Comparison of ENCODE assay signal across 25 cellular contexts in the genomic region with DNA sequence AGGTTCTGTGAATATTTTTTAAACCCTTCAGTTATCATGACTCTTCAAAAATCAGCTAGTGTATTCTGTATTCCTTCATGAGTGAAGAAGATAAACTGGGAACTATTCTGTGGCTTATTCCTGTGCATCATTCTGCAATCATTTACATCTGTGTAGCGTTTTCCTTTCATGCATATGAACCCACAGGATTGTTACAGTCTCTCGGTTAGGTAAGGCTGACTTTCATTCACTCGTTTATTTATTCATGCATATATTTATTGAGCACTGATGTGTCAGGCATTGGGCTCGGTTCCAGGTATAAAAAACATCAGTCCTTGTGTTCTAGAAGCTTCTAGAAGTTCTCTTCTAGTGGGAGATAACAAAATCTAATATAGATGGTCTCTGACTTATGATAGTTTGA.
"Had no signal": no experiment of that assay in that cellular context is flagged by ENCODE, and none has a peak within 500 bp of the region (broad histone marks: within the 10 kb centered on the region; RNA-seq: fewer than 3 reads in every experiment).

No MANE protein-coding gene starts in this region.

- H3K36me3 Mint-ChIP-seq: activated CD4-positive, alpha-beta memory T cell treated with anti-CD3 and anti-CD28 coated beads for 36 hours; activated naive CD8-positive, alpha-beta T cell had no signal

- H3K4me1 Mint-ChIP-seq: activated CD4-positive, alpha-beta T cell treated with anti-CD3 and anti-CD28 coated beads for 36 hours; activated CD4-positive, alpha-beta T cell treated with anti-CD3 and anti-CD28 coated beads, Interleukin-2, amount 10 ng/mL, durations not matched to agents 24 days and 14 days; activated T-helper 17 cell treated with anti-CD3 and anti-CD28 coated beads, Interleukin-2, amount 50 U/mL, for 72 hours had no signal

- H3K27ac Mint-ChIP-seq: activated CD4-positive, alpha-beta memory T cell treated with anti-CD3 and anti-CD28 coated beads for 36 hours; activated CD4-positive, alpha-beta T cell treated with anti-CD3 and anti-CD28 coated beads for 36 hours; activated CD4-positive, alpha-beta T cell treated with anti-CD3 and anti-CD28 coated beads, Interleukin-2, amount 10 ng/mL, durations not matched to agents 24 days and 14 days; activated CD8-positive, alpha-beta T cell treated with anti-CD3 and anti-CD28 coated beads, Interleukin-2, amount 10 ng/mL, durations not matched to agents 7 days and 5 days; activated naive CD8-positive, alpha-beta T cell; activated T-helper 17 cell treated with anti-CD3 and anti-CD28 coated beads, Interleukin-2, amount 50 U/mL, for 72 hours; effector memory CD8-positive, alpha-beta T cell had no signal

- H3K4me3 Mint-ChIP-seq: activated CD4-positive, alpha-beta memory T cell treated with anti-CD3 and anti-CD28 coated beads for 36 hours; activated CD4-positive, alpha-beta T cell treated with anti-CD3 and anti-CD28 coated beads for 36 hours; activated CD4-positive, alpha-beta T cell treated with anti-CD3 and anti-CD28 coated beads, Interleukin-2, amount 10 ng/mL, durations not matched to agents 24 days and 14 days; activated CD8-positive, alpha-beta T cell treated with anti-CD3 and anti-CD28 coated beads, Interleukin-2, amount 10 ng/mL, durations not matched to agents 7 days and 5 days; activated naive CD8-positive, alpha-beta T cell; activated T-cell treated with anti-CD3 and anti-CD28 coated beads, Interleukin-2, amount 50 U/mL, for 4 hours; activated T-helper 17 cell treated with anti-CD3 and anti-CD28 coated beads, Interleukin-2, amount 50 U/mL, for 72 hours; effector memory CD8-positive, alpha-beta T cell had no signal

- DNase-seq: activated CD4-positive, alpha-beta memory T cell treated with anti-CD3 and anti-CD28 coated beads for 36 hours; activated CD4-positive, alpha-beta T cell treated with anti-CD3 and anti-CD28 coated beads for 36 hours; activated CD4-positive, alpha-beta T cell treated with anti-CD3 and anti-CD28 coated beads, Interleukin-2, amount 10 ng/mL, durations not matched to agents 24 days and 14 days; activated CD4-positive, CD25-positive, alpha-beta regulatory T cell; activated CD4-positive, CD25-positive, alpha-beta regulatory T cell treated with anti-CD3 and anti-CD28 coated beads, Interleukin-2, amount 50 U/mL, for 72 hours; activated CD8-positive, alpha-beta T cell treated with anti-CD3 and anti-CD28 coated beads, Interleukin-2, amount 10 ng/mL, durations not matched to agents 7 days and 5 days; activated effector memory CD4-positive, alpha-beta T cell treated with Interleukin-2 at 50 U/mL for 16 hours; activated gamma-delta T cell treated with Interleukin-2 at 50 U/mL for 16 hours; activated naive CD4-positive, alpha-beta T cell treated with anti-CD3 and anti-CD28 coated beads, Interleukin-2, amount 50 U/mL, for 16 hours; activated naive CD4-positive, alpha-beta T cell treated with Interleukin-2 at 50 U/mL for 16 hours; activated T-cell treated with anti-CD3 and anti-CD28 coated beads, Interleukin-2, amount 50 U/mL, for 4 hours; amygdala; aorta; body of pancreas; cortex of kidney; dermis blood vessel endothelial cell; effector CD4-positive, alpha-beta T cell; effector memory CD8-positive, alpha-beta T cell; erythroblast; foreskin keratinocyte; gastrocnemius medialis; heart right ventricle; T-helper 2 cell had no signal

- ATAC-seq: activated CD4-positive, alpha-beta T cell treated with anti-CD3 and anti-CD28 coated beads for 36 hours; activated CD8-positive, alpha-beta T cell treated with anti-CD3 and anti-CD28 coated beads, Interleukin-2, amount 10 ng/mL, durations not matched to agents 7 days and 5 days; activated T-cell treated with anti-CD3 and anti-CD28 coated beads, Interleukin-2, amount 50 U/mL, for 4 hours; activated T-helper 17 cell treated with anti-CD3 and anti-CD28 coated beads, Interleukin-2, amount 50 U/mL, for 72 hours; body of pancreas; effector memory CD8-positive, alpha-beta T cell; foreskin keratinocyte; gastrocnemius medialis; heart right ventricle had no signal

- H3K27me3 Mint-ChIP-seq: activated CD4-positive, alpha-beta T cell treated with anti-CD3 and anti-CD28 coated beads, Interleukin-2, amount 10 ng/mL, durations not matched to agents 24 days and 14 days; activated naive CD8-positive, alpha-beta T cell had no signal

- H3K9me3 Mint-ChIP-seq: activated CD4-positive, alpha-beta memory T cell treated with anti-CD3 and anti-CD28 coated beads for 36 hours; activated T-cell treated with anti-CD3 and anti-CD28 coated beads, Interleukin-2, amount 50 U/mL, for 4 hours; activated T-helper 17 cell treated with anti-CD3 and anti-CD28 coated beads, Interleukin-2, amount 50 U/mL, for 72 hours; effector memory CD8-positive, alpha-beta T cell had no signal
